2 cellular contexts compared by ENCODE assay signal in the genomic region with DNA sequence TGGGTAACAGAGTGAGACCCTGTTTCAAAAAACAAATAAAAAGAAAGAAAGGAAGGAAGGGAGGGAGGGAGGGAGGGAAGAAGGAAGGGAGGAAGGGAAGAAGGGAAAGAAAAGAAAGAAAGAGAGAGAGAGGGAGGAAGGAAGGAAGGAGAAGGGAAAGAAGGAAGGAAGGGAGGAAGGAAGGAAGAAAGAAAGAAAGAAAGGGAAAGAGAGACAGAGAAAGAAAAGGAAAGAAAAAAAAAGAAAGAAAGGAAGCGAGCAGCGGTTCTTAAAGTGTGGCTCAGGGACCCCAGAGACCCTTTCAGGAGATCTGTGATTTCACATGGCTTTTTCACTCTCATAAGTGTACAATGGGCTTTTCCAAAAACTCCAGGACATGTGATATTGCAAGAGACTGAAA.
TF ChIP-seq lines count a peak whose summit lies in the region.

No MANE protein-coding gene starts in this region.

TF ChIP-seq in HEK293, 187 proteins besides CTCF, POLR2A, EP300 and RAD21:
- TF ChIP-seq ZNF366 (tag by site-specific recombination; conservative IDR thresholded peaks at IDR 0.05) (peak; percentile 97), ZNF530 (tag by site-specific recombination; IDR thresholded peaks at IDR 0.05; ENCODE audit: low read depth) (no peak), ZNF112 (tag by site-specific recombination; IDR thresholded peaks at IDR 0.05) (no peak), PRDM1 (tag by site-specific recombination; IDR thresholded peaks at IDR 0.05) (peak; percentile 82)

TF ChIP-seq in K562, 482 proteins besides CTCF, POLR2A, EP300 and RAD21:
- TF ChIP-seq, protein P1, sequence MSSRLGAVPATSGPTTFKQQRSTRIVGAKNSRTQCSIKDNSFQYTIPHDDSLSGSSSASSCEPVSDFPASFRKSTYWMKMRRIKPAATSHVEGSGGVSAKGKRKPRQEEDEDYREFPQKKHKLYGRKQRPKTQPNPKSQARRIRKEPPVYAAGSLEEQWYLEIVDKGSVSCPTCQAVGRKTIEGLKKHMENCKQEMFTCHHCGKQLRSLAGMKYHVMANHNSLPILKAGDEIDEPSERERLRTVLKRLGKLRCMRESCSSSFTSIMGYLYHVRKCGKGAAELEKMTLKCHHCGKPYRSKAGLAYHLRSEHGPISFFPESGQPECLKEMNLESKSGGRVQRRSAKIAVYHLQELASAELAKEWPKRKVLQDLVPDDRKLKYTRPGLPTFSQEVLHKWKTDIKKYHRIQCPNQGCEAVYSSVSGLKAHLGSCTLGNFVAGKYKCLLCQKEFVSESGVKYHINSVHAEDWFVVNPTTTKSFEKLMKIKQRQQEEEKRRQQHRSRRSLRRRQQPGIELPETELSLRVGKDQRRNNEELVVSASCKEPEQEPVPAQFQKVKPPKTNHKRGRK (tag; IDR thresholded peaks at IDR 0.05), result peak; percentile 48; the same call in 1 of the 2 replicates
- TF ChIP-seq, protein P2, sequence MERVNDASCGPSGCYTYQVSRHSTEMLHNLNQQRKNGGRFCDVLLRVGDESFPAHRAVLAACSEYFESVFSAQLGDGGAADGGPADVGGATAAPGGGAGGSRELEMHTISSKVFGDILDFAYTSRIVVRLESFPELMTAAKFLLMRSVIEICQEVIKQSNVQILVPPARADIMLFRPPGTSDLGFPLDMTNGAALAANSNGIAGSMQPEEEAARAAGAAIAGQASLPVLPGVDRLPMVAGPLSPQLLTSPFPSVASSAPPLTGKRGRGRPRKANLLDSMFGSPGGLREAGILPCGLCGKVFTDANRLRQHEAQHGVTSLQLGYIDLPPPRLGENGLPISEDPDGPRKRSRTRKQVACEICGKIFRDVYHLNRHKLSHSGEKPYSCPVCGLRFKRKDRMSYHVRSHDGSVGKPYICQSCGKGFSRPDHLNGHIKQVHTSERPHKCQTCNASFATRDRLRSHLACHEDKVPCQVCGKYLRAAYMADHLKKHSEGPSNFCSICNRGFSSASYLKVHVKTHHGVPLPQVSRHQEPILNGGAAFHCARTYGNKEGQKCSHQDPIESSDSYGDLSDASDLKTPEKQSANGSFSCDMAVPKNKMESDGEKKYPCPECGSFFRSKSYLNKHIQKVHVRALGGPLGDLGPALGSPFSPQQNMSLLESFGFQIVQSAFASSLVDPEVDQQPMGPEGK (CRISPR knock-in tag; IDR thresholded peaks at IDR 0.05; ENCODE audit: borderline replicate concordance), result no peak
